Comparison of ENCODE assay signal across 11 cellular contexts in genomic region chr6:168877821-168878282, GRCh38.
A peak's percentile ranks its signal among the peaks of the same experiment; 100 is the strongest.
DNase-seq lines count a peak whose midpoint lies in the region; ATAC-seq, FAIRE-seq and TF ChIP-seq lines count a peak whose summit lies in the region.
"Had no signal": no experiment of that assay in that cellular context is flagged by ENCODE, and none has a peak within 500 bp of the region (broad histone marks: within the 10 kb centered on the region; RNA-seq: fewer than 3 reads in every experiment).

No MANE protein-coding gene starts in this region.

- no peaks in the 10 kb centered on the region for H3K9me1 ChIP-seq in keratinocyte (ENCODE audit: control insufficient read depth, extremely low read depth, insufficient read depth, low read length)

- ATAC-seq in A549 = peak; percentile 62 to 70; a peak in 5 of 6 replicates
- ATAC-seq in HCT116 = peak; percentile 81
- no peak for ATAC-seq in GM21390 (IDR thresholded peaks at IDR 0.05; ENCODE audit: unreplicated experiment)
- no peak for ATAC-seq in GM19328 (IDR thresholded peaks at IDR 0.05; ENCODE audit: unreplicated experiment)

- no peak overlapping the region for H3K4me3 ChIP-seq in A549
- H3K4me3 ChIP-seq in HCT116 (replicated peaks in 1 of 2; ENCODE audit: low read depth in 1 of 2, low read length in 2 of 2) = no peak overlapping the region
- H3K4me3 ChIP-seq in keratinocyte (ENCODE audit: control insufficient read depth in 2 of 3, extremely low read depth in 1 of 3, insufficient read depth in 2 of 3, low read depth in 1 of 3, low read length in 3 of 3) = no peak overlapping the region
- H3K4me3 ChIP-seq: BLaER1 treated with 17β-estradiol and CSF1 and Interleukin-3, amounts not matched to agents 10 nM and 100 nM had no signal

- H3K27me3 ChIP-seq in HCT116 (ENCODE audit: insufficient read depth, low read length) (0 out of 2 replicates have a peak, but pooled peaks cover 4% of the 10 kb centered on the region), keratinocyte (ENCODE audit: control insufficient read depth, extremely low read depth, insufficient read depth, low read length) (peaks cover 3% of the 10 kb centered on the region)
- H3K27me3 ChIP-seq: BLaER1 treated with 17β-estradiol and CSF1 and Interleukin-3, amounts not matched to agents 10 nM and 100 nM had no signal

- DNase-seq in A549 (ENCODE audit: low read depth in 1 of 2, low spot score in 1 of 2) (peak in 1 of 2 experiments; percentile 13), HCT116 (ENCODE audit: low read depth, low spot score) (no peak), RPMI8226 (peak; percentile 85), keratinocyte (ENCODE audit: low read depth, low spot score) (no peak), 8988T (no peak)
- DNase-seq in activated T-cell treated with anti-CD3 and anti-CD28 coated beads, Interleukin-2, amount 50 U/mL, for 48 hours = no peak
- DNase-seq: activated effector memory CD4-positive, alpha-beta T cell treated with anti-CD3 and anti-CD28 coated beads, Interleukin-2, amount 50 U/mL, for 16 hours; NK-92 treated with Interleukin-12 subunit alpha and Interleukin-12 subunit beta, amount 100 ng/mL, for 24 hours had no signal

- no peaks in the 10 kb centered on the region for H3K9me2 ChIP-seq in HCT116 (ENCODE audit: insufficient read depth)

- no peaks in the 10 kb centered on the region for H3K9me3 ChIP-seq in A549
- H3K9me3 ChIP-seq in HCT116 (ENCODE audit: control insufficient read depth in 1 of 2, insufficient read depth in 1 of 2, low read depth in 1 of 2, low read length in 2 of 2) = no peaks in the 10 kb centered on the region
- no peaks in the 10 kb centered on the region for H3K9me3 ChIP-seq in keratinocyte (ENCODE audit: control insufficient read depth, low read depth, low read length)
- H3K9me3 ChIP-seq: BLaER1 treated with 17β-estradiol and CSF1 and Interleukin-3, amounts not matched to agents 10 nM and 100 nM had no signal

- H4K20me1 ChIP-seq in HCT116 (ENCODE audit: insufficient read depth) (no peaks in the 10 kb centered on the region), keratinocyte (ENCODE audit: control insufficient read depth, extremely low read depth, insufficient read depth, low read length) (no peaks in the 10 kb centered on the region)
- H4K20me1 ChIP-seq: BLaER1 treated with 17β-estradiol and CSF1 and Interleukin-3, amounts not matched to agents 10 nM and 100 nM had no signal

- POLR2A ChIA-PET in A549 (lab: Yijun Ruan, JAX) (no interaction called here), HCT116 (lab: Charles Lee) (no interaction called here)

- TF ChIP-seq POLR2A in A549 (IDR thresholded peaks at IDR 0.05; ENCODE audit: low read length) (no peak), HCT116 (IDR thresholded peaks at IDR 0.05; ENCODE audit: borderline replicate concordance, extremely low read depth, insufficient read depth, insufficient read length) (no peak)

- no peak overlapping the region for H3K9ac ChIP-seq in HCT116 (ENCODE audit: low read length)
- H3K9ac ChIP-seq in keratinocyte (ENCODE audit: control insufficient read depth, extremely low read depth, insufficient read depth, low read length) = no peak overlapping the region

- no peaks in the 10 kb centered on the region for H3K36me3 ChIP-seq in HCT116 (ENCODE audit: control insufficient read depth in 1 of 2, insufficient read depth in 2 of 2, low read length in 2 of 2)
- no peaks in the 10 kb centered on the region for H3K36me3 ChIP-seq in keratinocyte (ENCODE audit: control insufficient read depth in 2 of 2, extremely low read depth in 1 of 2, insufficient read depth in 2 of 2, low read length in 2 of 2)
- H3K36me3 ChIP-seq: BLaER1 treated with 17β-estradiol and CSF1 and Interleukin-3, amounts not matched to agents 10 nM and 100 nM had no signal

- intact Hi-C loops in HCT116 (cut with micrococcal nuclease) = no loop called here

- RAD21 ChIA-PET in HCT116 (lab: Charles Lee; ENCODE audit: low non-redundant PET in 1 of 2, low total read pairs in 2 of 2, uncharacterized antibody in 2 of 2, unreplicated experiment in 2 of 2) = no interaction called here

- no peak for FAIRE-seq in A549 (lab: Jason Lieb, UNC)
- FAIRE-seq in keratinocyte (lab: Jason Lieb, UNC) = no peak

- TF ChIP-seq EP300 in A549 (IDR thresholded peaks at IDR 0.05) = no peak

- H3K27ac ChIP-seq in A549 (no peak overlapping the region), HCT116 (ENCODE audit: low read depth, low read length) (no peak overlapping the region), keratinocyte (ENCODE audit: control insufficient read depth, insufficient read depth, low read length) (no peak overlapping the region)

- CTCF ChIA-PET in A549 (lab: Yijun Ruan, JAX) (interaction anchor here (0.6 to 2.5 kb wide), 3 partner anchors 58 to 507 kb away, joined by 3 to 12 read pairs (median 3); no protein-coding TSS in a partner anchor), HCT116 (lab: Charles Lee) (no interaction called here)

- TF ChIP-seq CTCF in A549 (IDR thresholded peaks at IDR 0.05) (no peak), HCT116 (IDR thresholded peaks at IDR 0.05 in 2 of 3, conservative IDR thresholded peaks at IDR 0.05 in 1 of 3; ENCODE audit: borderline replicate concordance in 1 of 3, insufficient read depth in 1 of 3, low read depth in 2 of 3, low read length in 2 of 3) (no peak), keratinocyte (optimal IDR thresholded peaks at IDR 0.05 in 1 of 3, IDR thresholded peaks at IDR 0.05 in 1 of 3, conservative IDR thresholded peaks at IDR 0.05 in 1 of 3; ENCODE audit: extremely low read depth in 1 of 3, insufficient read depth in 2 of 3, low read length in 3 of 3) (no peak)

- H3K4me2 ChIP-seq in A549 (no peak overlapping the region), HCT116 (ENCODE audit: low read length) (peak overlapping the region; percentile 42), keratinocyte (ENCODE audit: control insufficient read depth, extremely low read depth, insufficient read depth, low read depth, low read length) (peak overlapping the region; percentile 10)

- 41% methylated on average over 6 of the region's 10 CpGs for WGBS in A549 (ENCODE audit: missing lambda C conversion rate)

- dilution Hi-C loops in keratinocyte (cut with MboI; ENCODE audit: extremely low pct_ligation_motif_present, low sequenced_read_pairs) = no loop called here

- no peak overlapping the region for H2AFZ ChIP-seq in HCT116 (ENCODE audit: low read depth, low read length, poor library complexity, severe bottlenecking)
- H2AFZ ChIP-seq in keratinocyte (ENCODE audit: control insufficient read depth, low read length) = peak overlapping the region; percentile 31

- H3K79me2 ChIP-seq in HCT116 (ENCODE audit: insufficient read depth, low read length) = no peaks in the 10 kb centered on the region
- H3K79me2 ChIP-seq in keratinocyte (ENCODE audit: control insufficient read depth, insufficient read depth, low read length) = no peaks in the 10 kb centered on the region

- TF ChIP-seq RAD21 in A549 (conservative IDR thresholded peaks at IDR 0.05 in 1 of 2, IDR thresholded peaks at IDR 0.05 in 1 of 2) = no peak
- TF ChIP-seq RAD21 in HCT116 (IDR thresholded peaks at IDR 0.05; ENCODE audit: low read depth) = no peak

- no peaks in the 10 kb centered on the region for H3K4me1 ChIP-seq in A549
- peaks cover 3 to 11% of the 10 kb centered on the region in 2 experiments; a peak in 2 of 4 replicates for H3K4me1 ChIP-seq in HCT116 (ENCODE audit: control insufficient read depth in 1 of 2, insufficient read depth in 2 of 2, low read length in 2 of 2)
- H3K4me1 ChIP-seq in keratinocyte (ENCODE audit: control insufficient read depth, extremely low read depth, insufficient read depth, low read length) = peaks cover 5% of the 10 kb centered on the region

- BruUV-seq in HCT116 (replicated peaks; lab: Mats Ljungman, UMichigan) = no TSS peak

TF ChIP-seq in A549, 52 proteins besides CTCF, POLR2A, EP300 and RAD21 (continues in another document):
- TF ChIP-seq FOSB (CRISPR knock-in tag; IDR thresholded peaks at IDR 0.05) (no peak), GATA3 (IDR thresholded peaks at IDR 0.05; ENCODE audit: borderline replicate concordance) (no peak), CHD4 (IDR thresholded peaks at IDR 0.05; ENCODE audit: borderline replicate concordance) (no peak), EHF (CRISPR knock-in tag; IDR thresholded peaks at IDR 0.05) (no peak), JUN (IDR thresholded peaks at IDR 0.05) (no peak), HOXB13 (CRISPR knock-in tag; IDR thresholded peaks at IDR 0.05; ENCODE audit: low read depth) (no peak), HOXB5 (CRISPR knock-in tag; IDR thresholded peaks at IDR 0.05) (no peak), POLR2AphosphoS2 (conservative IDR thresholded peaks at IDR 0.05; ENCODE audit: low read length) (no peak)

TF ChIP-seq in HCT116, 20 proteins besides CTCF, POLR2A, EP300 and RAD21:
- no peak for TF ChIP-seq CEBPB (IDR thresholded peaks at IDR 0.05; ENCODE audit: low read depth)
- TF ChIP-seq ATF3 (IDR thresholded peaks at IDR 0.05) = no peak
- TF ChIP-seq SRF (IDR thresholded peaks at IDR 0.05; ENCODE audit: low read depth) = peak; percentile 76
- no peak for TF ChIP-seq REST (IDR thresholded peaks at IDR 0.05; ENCODE audit: low read depth)
TF ChIP-seq in HCT116: peak in this region for 1.

Comparison
In these comparisons a context has a peak if more than half of its experiments do, and no peak if none do; other contexts are left out.
1. ATAC-seq: peak in A549 (2 of 2) and HCT116 (single experiment); none in GM21390 (single experiment) and GM19328 (single experiment).